ENCODE assay signal across 1 cellular context in genomic region chr13:26946675-26947342, GRCh38.
TF ChIP-seq lines count a peak whose summit lies in the region.

No MANE protein-coding gene starts in this region.

TF ChIP-seq in HepG2, 621 proteins besides CTCF, POLR2A, EP300 and RAD21 (continued from another document):
- TF ChIP-seq, protein P1, sequence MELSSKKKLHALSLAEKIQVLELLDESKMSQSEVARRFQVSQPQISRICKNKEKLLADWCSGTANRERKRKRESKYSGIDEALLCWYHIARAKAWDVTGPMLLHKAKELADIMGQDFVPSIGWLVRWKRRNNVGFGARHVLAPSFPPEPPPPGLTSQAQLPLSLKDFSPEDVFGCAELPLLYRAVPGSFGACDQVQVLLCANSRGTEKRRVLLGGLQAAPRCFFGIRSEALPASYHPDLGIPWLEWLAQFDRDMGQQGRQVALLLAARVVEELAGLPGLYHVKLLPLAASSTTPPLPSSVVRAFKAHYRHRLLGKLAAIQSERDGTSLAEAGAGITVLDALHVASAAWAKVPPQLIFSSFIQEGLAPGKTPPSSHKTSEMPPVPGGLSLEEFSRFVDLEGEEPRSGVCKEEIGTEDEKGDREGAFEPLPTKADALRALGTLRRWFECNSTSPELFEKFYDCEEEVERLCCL (CRISPR knock-in tag; IDR thresholded peaks at IDR 0.05; ENCODE audit: borderline replicate concordance), result no peak
- TF ChIP-seq HNF4G (IDR thresholded peaks at IDR 0.05; ENCODE audit: borderline replicate concordance, low read depth, low read length) (no peak), HNF4G (CRISPR knock-in tag; IDR thresholded peaks at IDR 0.05; ENCODE audit: borderline replicate concordance, low read depth) (no peak), ELF3 (CRISPR knock-in tag; IDR thresholded peaks at IDR 0.05) (0 out of 2 replicates have a peak, but pooled peaks have one; percentile 30), SIN3A (IDR thresholded peaks at IDR 0.05; ENCODE audit: borderline replicate concordance, low read depth, low read length) (no peak), SP4 (CRISPR knock-in tag; IDR thresholded peaks at IDR 0.05) (no peak), ZNF552 (CRISPR knock-in tag; IDR thresholded peaks at IDR 0.05; ENCODE audit: borderline replicate concordance) (no peak), DMAP1 (CRISPR knock-in tag; IDR thresholded peaks at IDR 0.05) (no peak), ZNF556 (CRISPR knock-in tag; IDR thresholded peaks at IDR 0.05; ENCODE audit: borderline replicate concordance) (0 out of 2 replicates have a peak, but pooled peaks have one; percentile 34), ZFP36 (IDR thresholded peaks at IDR 0.05; ENCODE audit: borderline replicate concordance, low read depth, low read length, partially characterized antibody) (peak; percentile 23), HDAC2 (CRISPR knock-in tag; IDR thresholded peaks at IDR 0.05) (0 out of 2 replicates have a peak, but pooled peaks have one; percentile 28), ZFP62 (CRISPR knock-in tag; IDR thresholded peaks at IDR 0.05) (no peak), HDAC6 (IDR thresholded peaks at IDR 0.05; ENCODE audit: low read depth, low read length) (no peak), ZNF816 (CRISPR knock-in tag; IDR thresholded peaks at IDR 0.05; ENCODE audit: borderline replicate concordance) (no peak), FOXA3 (CRISPR knock-in tag; IDR thresholded peaks at IDR 0.05) (peak; percentile 43; the same call in 1 of the 2 replicates), RBM39 (IDR thresholded peaks at IDR 0.05; ENCODE audit: low read depth, low read length, poor library complexity, severe bottlenecking) (no peak), SIX4 (CRISPR knock-in tag; IDR thresholded peaks at IDR 0.05) (no peak), LBX2 (CRISPR knock-in tag; IDR thresholded peaks at IDR 0.05; ENCODE audit: borderline replicate concordance) (no peak), MED8 (CRISPR knock-in tag; IDR thresholded peaks at IDR 0.05; ENCODE audit: insufficient replicate concordance) (no peak), STAG1 (CRISPR knock-in tag; IDR thresholded peaks at IDR 0.05) (peak; percentile 96), SOX5 (CRISPR knock-in tag; IDR thresholded peaks at IDR 0.05; ENCODE audit: borderline replicate concordance) (0 out of 2 replicates have a peak, but pooled peaks have one; percentile 22), AKNA (CRISPR knock-in tag; IDR thresholded peaks at IDR 0.05; ENCODE audit: borderline replicate concordance) (no peak), KLF16 (CRISPR knock-in tag; IDR thresholded peaks at IDR 0.05) (peak in 1 of 2 experiments; percentile 57; a peak in 1 of 4 replicates), ZNF782 (CRISPR knock-in tag; IDR thresholded peaks at IDR 0.05; ENCODE audit: borderline replicate concordance) (no peak), ZNF672 (CRISPR knock-in tag; IDR thresholded peaks at IDR 0.05) (no peak), ZNF510 (CRISPR knock-in tag; IDR thresholded peaks at IDR 0.05; ENCODE audit: low read depth) (no peak), ZNF720 (CRISPR knock-in tag; IDR thresholded peaks at IDR 0.05) (no peak), CERS6 (CRISPR knock-in tag; IDR thresholded peaks at IDR 0.05) (no peak), BORCS8-MEF2B (CRISPR knock-in tag; IDR thresholded peaks at IDR 0.05) (no peak), ZFX (CRISPR knock-in tag; IDR thresholded peaks at IDR 0.05; ENCODE audit: low read depth) (0 out of 2 replicates have a peak, but pooled peaks have one; percentile 32), TOE1 (CRISPR knock-in tag; IDR thresholded peaks at IDR 0.05) (no peak), SMC3 (IDR thresholded peaks at IDR 0.05; ENCODE audit: low read length) (peak; percentile 98), FOXA1 (IDR thresholded peaks at IDR 0.05) (no peak), FOXA1 (CRISPR knock-in tag; IDR thresholded peaks at IDR 0.05) (0 out of 2 replicates have a peak, but pooled peaks have one; percentile 14), HNRNPLL (IDR thresholded peaks at IDR 0.05; ENCODE audit: low read depth, low read length, poor library complexity, severe bottlenecking) (no peak), ZFY (CRISPR knock-in tag; IDR thresholded peaks at IDR 0.05) (no peak)
- TF ChIP-seq, protein P2, sequence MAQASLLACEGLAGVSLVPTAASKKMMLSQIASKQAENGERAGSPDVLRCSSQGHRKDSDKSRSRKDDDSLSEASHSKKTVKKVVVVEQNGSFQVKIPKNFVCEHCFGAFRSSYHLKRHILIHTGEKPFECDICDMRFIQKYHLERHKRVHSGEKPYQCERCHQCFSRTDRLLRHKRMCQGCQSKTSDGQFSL (CRISPR knock-in tag; IDR thresholded peaks at IDR 0.05), result no peak
- TF ChIP-seq, protein P3, sequence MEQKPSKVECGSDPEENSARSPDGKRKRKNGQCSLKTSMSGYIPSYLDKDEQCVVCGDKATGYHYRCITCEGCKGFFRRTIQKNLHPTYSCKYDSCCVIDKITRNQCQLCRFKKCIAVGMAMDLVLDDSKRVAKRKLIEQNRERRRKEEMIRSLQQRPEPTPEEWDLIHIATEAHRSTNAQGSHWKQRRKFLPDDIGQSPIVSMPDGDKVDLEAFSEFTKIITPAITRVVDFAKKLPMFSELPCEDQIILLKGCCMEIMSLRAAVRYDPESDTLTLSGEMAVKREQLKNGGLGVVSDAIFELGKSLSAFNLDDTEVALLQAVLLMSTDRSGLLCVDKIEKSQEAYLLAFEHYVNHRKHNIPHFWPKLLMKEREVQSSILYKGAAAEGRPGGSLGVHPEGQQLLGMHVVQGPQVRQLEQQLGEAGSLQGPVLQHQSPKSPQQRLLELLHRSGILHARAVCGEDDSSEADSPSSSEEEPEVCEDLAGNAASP (CRISPR knock-in tag; IDR thresholded peaks at IDR 0.05; ENCODE audit: borderline replicate concordance), result 0 out of 2 replicates have a peak, but pooled peaks have one; percentile 23
- TF ChIP-seq, protein P4, sequence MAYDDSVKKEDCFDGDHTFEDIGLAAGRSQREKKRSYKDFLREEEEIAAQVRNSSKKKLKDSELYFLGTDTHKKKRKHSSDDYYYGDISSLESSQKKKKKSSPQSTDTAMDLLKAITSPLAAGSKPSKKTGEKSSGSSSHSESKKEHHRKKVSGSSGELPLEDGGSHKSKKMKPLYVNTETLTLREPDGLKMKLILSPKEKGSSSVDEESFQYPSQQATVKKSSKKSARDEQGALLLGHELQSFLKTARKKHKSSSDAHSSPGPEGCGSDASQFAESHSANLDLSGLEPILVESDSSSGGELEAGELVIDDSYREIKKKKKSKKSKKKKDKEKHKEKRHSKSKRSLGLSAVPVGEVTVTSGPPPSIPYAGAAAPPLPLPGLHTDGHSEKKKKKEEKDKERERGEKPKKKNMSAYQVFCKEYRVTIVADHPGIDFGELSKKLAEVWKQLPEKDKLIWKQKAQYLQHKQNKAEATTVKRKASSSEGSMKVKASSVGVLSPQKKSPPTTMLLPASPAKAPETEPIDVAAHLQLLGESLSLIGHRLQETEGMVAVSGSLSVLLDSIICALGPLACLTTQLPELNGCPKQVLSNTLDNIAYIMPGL (CRISPR knock-in tag; IDR thresholded peaks at IDR 0.05; ENCODE audit: borderline replicate concordance in 1 of 2, low read depth in 1 of 2), result 0 out of 4 replicates have a peak, but pooled peaks of 1 of the 2 experiments have one; percentile 20
